ENCODE assay signal across 1 cellular context in the genomic region with DNA sequence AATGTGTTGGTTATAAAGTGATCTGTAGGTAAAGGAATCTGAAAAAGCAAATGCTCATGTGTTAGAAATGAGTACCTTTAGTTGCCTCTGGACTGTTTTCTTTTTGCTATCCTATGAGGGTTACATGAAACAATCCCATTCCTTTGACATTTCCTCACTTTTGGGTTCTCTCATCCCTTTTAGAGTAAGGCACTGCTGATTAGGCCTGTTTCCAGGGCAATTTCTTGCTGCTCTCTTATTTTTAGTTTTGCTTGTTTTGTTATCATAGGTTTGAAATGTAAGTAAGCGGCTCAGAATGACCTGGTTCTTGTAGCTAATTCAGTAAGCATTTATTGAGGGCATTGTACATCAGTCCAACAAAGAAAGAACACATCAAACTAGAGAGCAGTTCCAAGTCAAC.
TF ChIP-seq lines count a peak whose summit lies in the region.

No MANE protein-coding gene starts in this region.

TF ChIP-seq in IMR-90, 13 proteins besides CTCF, POLR2A, EP300 and RAD21:
- TF ChIP-seq MAFK (IDR thresholded peaks at IDR 0.05; ENCODE audit: low read depth, low read length) (no peak), SMC3 (IDR thresholded peaks at IDR 0.05; ENCODE audit: low read depth, low read length) (no peak), RFX5 (IDR thresholded peaks at IDR 0.05; ENCODE audit: low read depth, low read length) (no peak), BHLHE40 (IDR thresholded peaks at IDR 0.05; ENCODE audit: low read depth, low read length) (no peak), CEBPB (IDR thresholded peaks at IDR 0.05; ENCODE audit: low read depth, low read length) (no peak), NFE2L2 (IDR thresholded peaks at IDR 0.05; ENCODE audit: low read depth, low read length) (no peak)
